In genomic region chr1:99994496-99994895, GRCh38 we compare ENCODE assay signal across 21 cellular contexts. TPM values are rescaled to one million over a fixed set of nuclear protein-coding genes. Genes with fewer than 3 reads are reported as not detected.
DNase-seq lines count a peak whose midpoint lies in the region; ATAC-seq, FAIRE-seq and TF ChIP-seq lines count a peak whose summit lies in the region.
"Had no signal": no experiment of that assay in that cellular context is flagged by ENCODE, and none has a peak within 500 bp of the region (broad histone marks: within the 10 kb centered on the region; RNA-seq: fewer than 3 reads in every experiment).

No MANE protein-coding gene starts in this region.

- intact Hi-C loops in GM12878 (cut with micrococcal nuclease; ENCODE audit: unreplicated experiment), result no loop called here
- intact Hi-C loops in activated naive CD4-positive, alpha-beta T cell treated with anti-CD3 and anti-CD28 coated beads for 36 hours (cut with micrococcal nuclease), result no loop called here

- CTCF ChIA-PET in GM12878 (lab: Yijun Ruan, JAX), result no interaction called here
- CTCF ChIA-PET in activated naive CD4-positive, alpha-beta T cell treated with anti-CD3 and anti-CD28 coated beads for 36 hours (lab: Charles Lee), result no interaction called here

- no peak overlapping the region for H3K4me3 Mint-ChIP-seq in activated naive CD4-positive, alpha-beta T cell treated with anti-CD3 and anti-CD28 coated beads for 36 hours
- H3K4me3 Mint-ChIP-seq: CD4-positive, CD25-positive, alpha-beta regulatory T cell; CD8-positive, alpha-beta memory T cell; H9 had no signal

- SMC1A ChIA-PET in GM12878 (lab: Charles Lee; ENCODE audit: uncharacterized antibody, unreplicated experiment), result no interaction called here

- peaks cover 49% of the 10 kb centered on the region for H3K36me3 Mint-ChIP-seq in activated naive CD4-positive, alpha-beta T cell treated with anti-CD3 and anti-CD28 coated beads for 36 hours (ENCODE audit: low read depth)

- FAIRE-seq in GM18507 (lab: Jason Lieb, UNC) (peak; percentile 12), GM12878 (lab: Jason Lieb, UNC) (peak; percentile 23)
- FAIRE-seq: GM12892, H1, HTR-8/SVneo had no signal

- H3K36me3 ChIP-seq in GM12878 (ENCODE audit: control insufficient read depth in 2 of 2, insufficient read depth in 2 of 2, low read length in 1 of 2), result no peaks in the 10 kb centered on the region; a peak in 1 of 4 replicates

- H3K27ac Mint-ChIP-seq in activated naive CD4-positive, alpha-beta T cell treated with anti-CD3 and anti-CD28 coated beads for 36 hours, result no peak overlapping the region
- H3K27ac Mint-ChIP-seq: CD4-positive, CD25-positive, alpha-beta regulatory T cell; H9 had no signal

- POLR2A ChIA-PET in GM12878 (lab: Charles Lee), result no interaction called here

- DNase-seq in GM18507 (ENCODE audit: extremely low spot score, insufficient read length, low read depth), result no peak
- no peak for DNase-seq in GM12878 (ENCODE audit: low read depth, low spot score)
- DNase-seq in retina, result no peak
- DNase-seq in NCI-H1694 treated with DMSO at 0.1 percent for 48 hours (lab: John Stamatoyannopoulos, UW), result no peak
- DNase-seq in activated naive CD4-positive, alpha-beta T cell treated with anti-CD3 and anti-CD28 coated beads for 36 hours, result no peak
- DNase-seq: ACHN; BE2C; C1 segment of cervical spinal cord; CD4-positive, CD25-positive, alpha-beta regulatory T cell; CD8-positive, alpha-beta memory T cell; COR-L47; DMS 273 treated with DMSO at 0.1 percent for 48 hours; DMS53; DND-41; EL; H9; IMR-90 had no signal

- in situ Hi-C loops in GM12878 (cut with MboI), result no loop called here

- no TSS peak for BruUV-seq in GM12878 (replicated peaks; lab: Mats Ljungman, UMichigan)

- H3K27me3 Mint-ChIP-seq in activated naive CD4-positive, alpha-beta T cell treated with anti-CD3 and anti-CD28 coated beads for 36 hours (ENCODE audit: low read depth), result no peaks in the 10 kb centered on the region
- H3K27me3 Mint-ChIP-seq: CD4-positive, CD25-positive, alpha-beta regulatory T cell; CD8-positive, alpha-beta memory T cell had no signal

- TF ChIP-seq CTCF in GM12878 (IDR thresholded peaks at IDR 0.05 in 2 of 3, conservative IDR thresholded peaks at IDR 0.05 in 1 of 3; ENCODE audit: control insufficient read depth in 2 of 3, extremely low read depth in 1 of 3, insufficient read depth in 1 of 3, low read depth in 3 of 3, low read length in 3 of 3), result no peak

- no peak overlapping the region for H3K4me3 ChIP-seq in GM12878

- H3K9ac ChIP-seq in GM12878 (ENCODE audit: control insufficient read depth, insufficient read depth, low read length), result no peak overlapping the region

- no peak for TF ChIP-seq EP300 in GM12878 (IDR thresholded peaks at IDR 0.05; ENCODE audit: borderline replicate concordance in 1 of 2, control insufficient read depth in 1 of 2, low read depth in 2 of 2, low read length in 2 of 2)

- no peaks in the 10 kb centered on the region for H4K20me1 ChIP-seq in GM12878 (ENCODE audit: control insufficient read depth, insufficient read depth)

- ATAC-seq in GM12878 (no peak), esophagus mucosa (peak; percentile 41)

- H3K4me2 ChIP-seq in GM12878 (ENCODE audit: control insufficient read depth, insufficient read depth), result no peak overlapping the region

- TF ChIP-seq RAD21 in GM12878 (IDR thresholded peaks at IDR 0.05; ENCODE audit: insufficient read depth, low read depth, low read length), result no peak

- no peaks in the 10 kb centered on the region for H3K4me1 ChIP-seq in GM12878 (ENCODE audit: control insufficient read depth, insufficient read depth, low read length)
- H3K4me1 ChIP-seq: BE2C had no signal

- WGBS in GM12878 (ENCODE audit: insufficient coverage, insufficient replicate concordance, low lambda C conversion rate, missing lambda C conversion rate), result 92% methylated on average over 3 of the region's 3 CpGs

- H2AFZ ChIP-seq in GM12878 (ENCODE audit: control insufficient read depth, low read depth, low read length), result no peak overlapping the region

- no peaks in the 10 kb centered on the region; the same call in 1 of the 3 replicates for H3K9me3 ChIP-seq in GM12878 (replicated peaks; ENCODE audit: control insufficient read depth, insufficient read depth, low read length)
- H3K9me3 ChIP-seq: BE2C had no signal

- RAD21 ChIA-PET in GM12878 (lab: Charles Lee; ENCODE audit: unreplicated experiment), result no interaction called here

- peaks cover 3% of the 10 kb centered on the region for H3K4me1 Mint-ChIP-seq in activated naive CD4-positive, alpha-beta T cell treated with anti-CD3 and anti-CD28 coated beads for 36 hours (ENCODE audit: low read depth)

- H3K79me2 ChIP-seq in GM12878 (ENCODE audit: control insufficient read depth, insufficient read depth, low read length), result no peaks in the 10 kb centered on the region

- H3K9me3 Mint-ChIP-seq in activated naive CD4-positive, alpha-beta T cell treated with anti-CD3 and anti-CD28 coated beads for 36 hours, result peaks cover 1% of the 10 kb centered on the region

- H3K27ac ChIP-seq in GM12878 (ENCODE audit: control insufficient read depth, insufficient read depth), result no peak overlapping the region

- no peak for TF ChIP-seq POLR2A in GM12878 (IDR thresholded peaks at IDR 0.05; ENCODE audit: low read depth, low read length)

- no peaks in the 10 kb centered on the region for H3K27me3 ChIP-seq in GM12878 (replicated peaks in 1 of 2; ENCODE audit: control insufficient read depth in 2 of 2, insufficient read depth in 2 of 2, low read length in 1 of 2)
- H3K27me3 ChIP-seq: BE2C had no signal

TF ChIP-seq in GM12878, 131 proteins besides CTCF, POLR2A, EP300 and RAD21:
- TF ChIP-seq JUND (IDR thresholded peaks at IDR 0.05; ENCODE audit: low read depth, low read length), result no peak
- TF ChIP-seq RELA (IDR thresholded peaks at IDR 0.05; ENCODE audit: borderline replicate concordance, partially characterized antibody), result no peak
- no peak for TF ChIP-seq PKNOX1 (IDR thresholded peaks at IDR 0.05)
- TF ChIP-seq POU2F2 (IDR thresholded peaks at IDR 0.05; ENCODE audit: borderline replicate concordance, low read depth, low read length), result no peak

RNA-seq across cellular contexts. Expression of gene SLC35A3, which starts 24.7 kb away (rescaled TPM):
- total RNA-seq in GM12878 (2013; cell fraction: nucleolus; rRNA removed), result 69.9 and 77.4 TPM in 2 replicates
- total RNA-seq in GM12878 (2014; rRNA removed) (24.3 and 25.7 TPM in 2 replicates), GM12878 (2014; rRNA removed; fragmentation: Illumina TruSeq; extraction: Trizol) (16.1 and 16.4 TPM in 2 replicates), GM12878 (2021) (10.7 and 11.8 TPM in 2 replicates), esophagus mucosa (21.9 TPM)
- polyA plus RNA-seq in GM12878 (2011; ENCODE audit: low read depth), result 5.7 TPM
- polyA plus RNA-seq in GM12878 (2011; rRNA removed) (20.3 and 42.3 TPM in 2 replicates), GM12878 (2014; fragmentation: Illumina TruSeq; extraction: Trizol) (11.7 and 17.3 TPM in 2 replicates), GM12878 (2014; fragmentation: Nextera tagmentation; extraction: Ambion mirVana) (1 to 10 TPM; 3.6 to 4.9 TPM), GM12878 (2014; rRNA removed) (13.4 and 14.7 TPM in 2 replicates), GM12878 (2016; fragmentation: Nextera tagmentation; extraction: Ambion mirVana) (10 to 100 TPM; 17.0 to 20.4 TPM)
- 7.7 and 7.8 TPM in 2 replicates for polyA plus RNA-seq in GM12878 (2011; cell fraction: cytosol; rRNA removed)
- polyA plus RNA-seq in GM12878 (2011; cell fraction: nucleus; rRNA removed), result 11.8 and 16.0 TPM in 2 replicates
- 10.5 and 10.7 TPM in 2 replicates for polyA plus RNA-seq in GM12878 (2012)
- 9.3 and 10.6 TPM in 2 replicates for polyA minus RNA-seq in GM12878 (2011; rRNA and poly(A)+ RNA removed)
- 3.6 and 5.3 TPM in 2 replicates for polyA minus RNA-seq in GM12878 (2011; cell fraction: cytosol; rRNA and poly(A)+ RNA removed)
- 11.7 and 20.9 TPM in 2 replicates for polyA minus RNA-seq in GM12878 (2011; cell fraction: nucleus; rRNA and poly(A)+ RNA removed)
- 10 to 100 TPM; 13.8 to 15.5 TPM for total RNA-seq in activated naive CD4-positive, alpha-beta T cell treated with anti-CD3 and anti-CD28 coated beads for 36 hours
